Comparison of ENCODE assay signal across 1 cellular context in genomic region chr3:197225579-197225978, GRCh38.
TF ChIP-seq lines count a peak whose summit lies in the region.

No MANE protein-coding gene starts in this region.

TF ChIP-seq in SK-N-SH treated with all-trans-retinoic acid at 6 μM for 48 hours, 23 proteins besides CTCF, POLR2A, EP300 and RAD21 (continued from another document):
- TF ChIP-seq POU6F1 (CRISPR knock-in tag; IDR thresholded peaks at IDR 0.05; ENCODE audit: borderline replicate concordance, low read depth) (no peak), CSRNP3 (CRISPR knock-in tag; IDR thresholded peaks at IDR 0.05) (no peak), RARB (CRISPR knock-in tag; IDR thresholded peaks at IDR 0.05) (no peak), ZFP30 (CRISPR knock-in tag; IDR thresholded peaks at IDR 0.05) (no peak), ZNF70 (CRISPR knock-in tag; IDR thresholded peaks at IDR 0.05) (no peak), OSR1 (CRISPR knock-in tag; IDR thresholded peaks at IDR 0.05) (no peak)
